12 cellular contexts compared by ENCODE assay signal in the genomic region with DNA sequence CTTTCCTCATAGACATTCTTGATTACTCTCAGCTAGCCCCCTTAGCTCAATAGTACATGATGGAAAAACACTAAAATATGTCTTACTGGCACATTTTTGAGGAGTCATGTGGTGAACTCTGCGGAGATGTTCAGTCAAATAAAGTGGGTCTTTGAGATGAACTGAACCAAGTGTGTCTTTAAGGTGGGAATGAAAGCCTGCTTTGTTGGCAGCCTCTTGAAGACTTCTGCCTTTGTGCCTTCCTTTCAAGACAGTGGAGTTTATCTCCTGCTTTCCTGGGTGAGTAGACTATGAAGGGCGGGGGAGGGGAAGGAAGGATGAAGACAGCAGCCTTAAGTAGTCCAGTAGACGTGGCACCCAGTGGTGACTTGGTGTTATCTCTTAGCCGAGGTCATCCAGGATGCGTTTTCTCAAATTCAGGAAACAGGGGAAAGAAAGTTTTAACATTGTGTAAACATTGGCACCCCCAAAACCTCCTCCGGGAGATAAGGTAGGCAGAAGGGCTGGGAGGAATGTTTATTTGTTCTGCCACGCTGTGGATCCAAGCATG.
A peak's percentile ranks its signal among the peaks of the same experiment; 100 is the strongest.
DNase-seq lines count a peak whose midpoint lies in the region; ATAC-seq, FAIRE-seq and TF ChIP-seq lines count a peak whose summit lies in the region.
"Had no signal": no experiment of that assay in that cellular context is flagged by ENCODE, and none has a peak within 500 bp of the region (broad histone marks: within the 10 kb centered on the region; RNA-seq: fewer than 3 reads in every experiment).

No MANE protein-coding gene starts in this region.

- no peaks in the 10 kb centered on the region for H4K20me1 ChIP-seq in K562 (replicated peaks; ENCODE audit: control insufficient read depth, insufficient read depth, low read length)

- no TSS peak for BruUV-seq in K562 (replicated peaks; lab: Mats Ljungman, UMichigan)

- no peaks in the 10 kb centered on the region for H3K9me3 Mint-ChIP-seq in nephron progenitor cell

- H3K79me2 ChIP-seq in K562 (ENCODE audit: control insufficient read depth, insufficient read depth, low read length), result no peaks in the 10 kb centered on the region

- no peaks in the 10 kb centered on the region for H3K9me1 ChIP-seq in K562 (ENCODE audit: control insufficient read depth, insufficient read depth, low read length)

- DNase-seq in cardiac muscle cell (ENCODE audit: low read depth in 1 of 2, low spot score in 1 of 2), result peak in 1 of 2 donors; percentile 47
- DNase-seq in heart left ventricle, result no peak
- peak in 2 of 4 experiments; percentile 13 to 38 for DNase-seq in K562 (ENCODE audit: extremely low read depth in 1 of 4, low spot score in 3 of 4)
- DNase-seq in nephron progenitor cell, result no peak
- DNase-seq in 8988T, result no peak
- no peak for DNase-seq in GM12891 (ENCODE audit: insufficient read length, low spot score)
- DNase-seq in HK-2 (ENCODE audit: unreplicated experiment), result no peak
- DNase-seq: C1 segment of cervical spinal cord, DMS 273 treated with DMSO at 0.1 percent for 48 hours, NCI-H187 treated with DMSO at 0.1 percent for 48 hours had no signal

- H3K36me3 ChIP-seq in cardiac muscle cell (no peaks in the 10 kb centered on the region), heart left ventricle (no peaks in the 10 kb centered on the region), K562 (ENCODE audit: control insufficient read depth, insufficient read depth, low read length) (no peaks in the 10 kb centered on the region)
- H3K36me3 ChIP-seq: HAP-1 had no signal

- H3K27me3 Mint-ChIP-seq in nephron progenitor cell (ENCODE audit: low read depth, poor library complexity), result no peaks in the 10 kb centered on the region

- CTCF ChIA-PET in K562 (lab: Yijun Ruan, JAX; ENCODE audit: low intra/inter-chr PET ratio), result no interaction called here

- TF ChIP-seq CTCF in cardiac muscle cell (IDR thresholded peaks at IDR 0.05; ENCODE audit: low read depth, low read length), result no peak
- no peak for TF ChIP-seq CTCF in heart left ventricle (IDR thresholded peaks at IDR 0.05)
- no peak for TF ChIP-seq CTCF in K562 (IDR thresholded peaks at IDR 0.05 in 2 of 3, conservative IDR thresholded peaks at IDR 0.05 in 1 of 3; ENCODE audit: insufficient read depth in 2 of 3, low read depth in 1 of 3, low read length in 3 of 3)
- TF ChIP-seq CTCF in nephron progenitor cell (IDR thresholded peaks at IDR 0.05), result no peak

- TF ChIP-seq EP300 in K562 (IDR thresholded peaks at IDR 0.05; ENCODE audit: low read length), result no peak

- POLR2A ChIA-PET in K562 (lab: Yijun Ruan, JAX), result no interaction called here

- FAIRE-seq in K562 (lab: Jason Lieb, UNC) (no peak), GM12891 (lab: Jason Lieb, UNC) (no peak)

- H3K4me3 ChIP-seq in cardiac muscle cell (no peak overlapping the region), heart left ventricle (no peak overlapping the region), K562 (no peak overlapping the region)
- H3K4me3 ChIP-seq: HAP-1, SK-N-MC had no signal

- H3K36me3 Mint-ChIP-seq in nephron progenitor cell (ENCODE audit: low read depth), result no peaks in the 10 kb centered on the region

- TF ChIP-seq POLR2A in heart left ventricle (IDR thresholded peaks at IDR 0.05) (no peak), K562 (conservative IDR thresholded peaks at IDR 0.05) (no peak), GM12891 (IDR thresholded peaks at IDR 0.05; ENCODE audit: low read depth, low read length) (no peak)

- no peak overlapping the region for H3K4me2 ChIP-seq in K562 (ENCODE audit: insufficient read depth, low read length)

- WGBS in heart left ventricle, 4 donors, result 85 to 94% (median 90%) methylated on average over 7 of the region's 7 CpGs
- 14% methylated on average over 6 of the region's 7 CpGs for WGBS in K562 (ENCODE audit: insufficient coverage, low coverage, missing lambda C conversion rate)

- H3K4me1 ChIP-seq in cardiac muscle cell (ENCODE audit: low read depth), result peaks cover 70% of the 10 kb centered on the region
- H3K4me1 ChIP-seq in heart left ventricle, result peaks cover 0 to 13% (median 0%) of the 10 kb centered on the region in 12 donors
- no peaks in the 10 kb centered on the region; a peak in 2 of 5 replicates for H3K4me1 ChIP-seq in K562 (replicated peaks in 1 of 2; ENCODE audit: control insufficient read depth in 2 of 2, insufficient read depth in 2 of 2, low read length in 2 of 2)
- H3K4me1 ChIP-seq: HAP-1 had no signal

- TF ChIP-seq RAD21 in K562 (CRISPR knock-in tag; conservative IDR thresholded peaks at IDR 0.05 in 1 of 2, IDR thresholded peaks at IDR 0.05 in 1 of 2), result no peak

- H3K27me3 ChIP-seq in cardiac muscle cell (no peaks in the 10 kb centered on the region), heart left ventricle (no peaks in the 10 kb centered on the region), K562 (ENCODE audit: control insufficient read depth in 2 of 2, insufficient read depth in 2 of 2, low read length in 2 of 2) (no peaks in the 10 kb centered on the region; a peak in 2 of 5 replicates)

- no peak overlapping the region for H3K4me3 Mint-ChIP-seq in nephron progenitor cell

- H3K27ac Mint-ChIP-seq in nephron progenitor cell, result peak overlapping the region; percentile 10

- no peaks in the 10 kb centered on the region for H3K9me3 ChIP-seq in cardiac muscle cell (ENCODE audit: low read depth)
- no peaks in the 10 kb centered on the region for H3K9me3 ChIP-seq in heart left ventricle
- H3K9me3 ChIP-seq in K562 (replicated peaks; ENCODE audit: control insufficient read depth, insufficient read depth, low read depth, low read length), result no peaks in the 10 kb centered on the region
- H3K9me3 ChIP-seq: HAP-1 had no signal

- H3K9ac ChIP-seq in K562 (ENCODE audit: insufficient read depth in 1 of 2, low read depth in 2 of 2, low read length in 2 of 2), result no peak overlapping the region

- in situ Hi-C loops in K562 (cut with MboI), result no loop called here

- H3K27ac ChIP-seq in cardiac muscle cell (peak overlapping the region; percentile 83), heart left ventricle (no peak overlapping the region), K562 (ENCODE audit: extremely low read depth, low read depth, low read length) (no peak overlapping the region)
- H3K27ac ChIP-seq: SK-N-MC had no signal

- intact Hi-C loops in heart left ventricle (cut with DNase I), result no loop called here
- intact Hi-C loops in K562 (cut with micrococcal nuclease), result no loop called here

- H3K4me1 Mint-ChIP-seq in nephron progenitor cell, result peaks cover 51% of the 10 kb centered on the region

- ATAC-seq in heart left ventricle (no peak), K562 (no peak)

- H2AFZ ChIP-seq in K562 (ENCODE audit: low read depth, low read length), result no peak overlapping the region

TF ChIP-seq in K562, 482 proteins besides CTCF, POLR2A, EP300 and RAD21 (continues in another document):
- TF ChIP-seq, protein P1, sequence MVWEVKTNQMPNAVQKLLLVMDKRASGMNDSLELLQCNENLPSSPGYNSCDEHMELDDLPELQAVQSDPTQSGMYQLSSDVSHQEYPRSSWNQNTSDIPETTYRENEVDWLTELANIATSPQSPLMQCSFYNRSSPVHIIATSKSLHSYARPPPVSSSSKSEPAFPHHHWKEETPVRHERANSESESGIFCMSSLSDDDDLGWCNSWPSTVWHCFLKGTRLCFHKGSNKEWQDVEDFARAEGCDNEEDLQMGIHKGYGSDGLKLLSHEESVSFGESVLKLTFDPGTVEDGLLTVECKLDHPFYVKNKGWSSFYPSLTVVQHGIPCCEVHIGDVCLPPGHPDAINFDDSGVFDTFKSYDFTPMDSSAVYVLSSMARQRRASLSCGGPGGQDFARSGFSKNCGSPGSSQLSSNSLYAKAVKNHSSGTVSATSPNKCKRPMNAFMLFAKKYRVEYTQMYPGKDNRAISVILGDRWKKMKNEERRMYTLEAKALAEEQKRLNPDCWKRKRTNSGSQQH (CRISPR knock-in tag; IDR thresholded peaks at IDR 0.05), result no peak
- TF ChIP-seq E2F3 (CRISPR knock-in tag; IDR thresholded peaks at IDR 0.05) (no peak), COPS2 (conservative IDR thresholded peaks at IDR 0.05) (no peak), CREM (IDR thresholded peaks at IDR 0.05; ENCODE audit: low read depth) (no peak), FOXA3 (CRISPR knock-in tag; conservative IDR thresholded peaks at IDR 0.05 in 1 of 2, IDR thresholded peaks at IDR 0.05 in 1 of 2) (0 out of 4 replicates have a peak, but pooled peaks of 1 of the 2 experiments have one; percentile 22)
- TF ChIP-seq, protein P2, sequence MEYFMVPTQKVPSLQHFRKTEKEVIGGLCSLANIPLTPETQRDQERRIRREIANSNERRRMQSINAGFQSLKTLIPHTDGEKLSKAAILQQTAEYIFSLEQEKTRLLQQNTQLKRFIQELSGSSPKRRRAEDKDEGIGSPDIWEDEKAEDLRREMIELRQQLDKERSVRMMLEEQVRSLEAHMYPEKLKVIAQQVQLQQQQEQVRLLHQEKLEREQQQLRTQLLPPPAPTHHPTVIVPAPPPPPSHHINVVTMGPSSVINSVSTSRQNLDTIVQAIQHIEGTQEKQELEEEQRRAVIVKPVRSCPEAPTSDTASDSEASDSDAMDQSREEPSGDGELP (CRISPR knock-in tag; IDR thresholded peaks at IDR 0.05; ENCODE audit: borderline replicate concordance), result no peak

TF ChIP-seq in GM12891, 5 proteins besides CTCF, POLR2A, EP300 and RAD21:
- TF ChIP-seq PAX5 (IDR thresholded peaks at IDR 0.05; ENCODE audit: insufficient read depth, low read length, severe bottlenecking) (no peak), POLR2AphosphoS5 (IDR thresholded peaks at IDR 0.05; ENCODE audit: low read depth, low read length) (no peak), SPI1 (IDR thresholded peaks at IDR 0.05; ENCODE audit: low read depth, low read length) (no peak), TAF1 (IDR thresholded peaks at IDR 0.05; ENCODE audit: low read depth, low read length) (no peak), POU2F2 (IDR thresholded peaks at IDR 0.05; ENCODE audit: low read depth, low read length) (no peak)
